Comparison of ENCODE assay signal across 12 cellular contexts in the genomic region with DNA sequence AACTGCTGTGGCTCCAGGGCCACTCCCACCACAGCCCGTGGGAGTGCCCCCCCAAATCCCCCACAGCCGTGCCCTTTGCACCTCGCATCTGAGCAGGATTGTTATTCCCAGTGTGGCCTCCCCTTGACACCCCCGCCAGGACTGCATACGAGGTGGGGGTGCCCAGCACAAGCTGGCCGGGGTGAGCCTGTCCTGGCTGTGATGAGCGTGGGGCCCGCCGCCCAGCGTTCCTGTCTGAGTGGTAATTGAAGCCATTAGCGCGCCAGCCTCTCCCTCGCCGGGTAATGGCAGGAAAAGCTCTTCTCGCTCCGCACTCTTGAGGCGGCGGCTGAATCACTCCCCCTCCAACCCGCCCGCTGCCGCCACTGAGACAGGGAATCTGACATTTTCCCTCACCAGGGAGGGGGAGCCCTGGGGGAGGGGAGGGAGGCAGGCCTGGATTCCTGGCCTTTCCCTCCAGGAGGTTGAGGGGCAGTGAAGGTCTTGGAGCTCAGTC. TPM values are rescaled to one million over a fixed set of nuclear protein-coding genes. Genes with fewer than 3 reads are reported as not detected.
DNase-seq lines count a peak whose midpoint lies in the region; ATAC-seq, FAIRE-seq and TF ChIP-seq lines count a peak whose summit lies in the region.
"Had no signal": no experiment of that assay in that cellular context is flagged by ENCODE, and none has a peak within 500 bp of the region (broad histone marks: within the 10 kb centered on the region; RNA-seq: fewer than 3 reads in every experiment).

No MANE protein-coding gene starts in this region.

- CTCF ChIA-PET in K562 (lab: Yijun Ruan, JAX; ENCODE audit: low intra/inter-chr PET ratio): no interaction called here

- H3K27me3 ChIP-seq in K562 (ENCODE audit: control insufficient read depth in 2 of 2, insufficient read depth in 2 of 2, low read length in 2 of 2): peaks cover 9 to 60% of the 10 kb centered on the region in 2 experiments; a peak in 4 of 5 replicates
- H3K27me3 ChIP-seq: SJCRH30 had no signal

- no peak for TF ChIP-seq POLR2A in K562 (conservative IDR thresholded peaks at IDR 0.05)

- no peak overlapping the region for H3K4me2 ChIP-seq in K562 (ENCODE audit: insufficient read depth, low read length)

- no peak for TF ChIP-seq CTCF in K562 (IDR thresholded peaks at IDR 0.05 in 2 of 3, conservative IDR thresholded peaks at IDR 0.05 in 1 of 3; ENCODE audit: insufficient read depth in 2 of 3, low read depth in 1 of 3, low read length in 3 of 3)

- no peak for TF ChIP-seq EP300 in K562 (IDR thresholded peaks at IDR 0.05; ENCODE audit: low read length)

- BruUV-seq in K562 (replicated peaks; lab: Mats Ljungman, UMichigan): no TSS peak

- H3K9me3 ChIP-seq in K562 (replicated peaks; ENCODE audit: control insufficient read depth, insufficient read depth, low read depth, low read length): no peaks in the 10 kb centered on the region
- H3K9me3 ChIP-seq: SJCRH30 had no signal

- no peak for TF ChIP-seq RAD21 in K562 (CRISPR knock-in tag; conservative IDR thresholded peaks at IDR 0.05 in 1 of 2, IDR thresholded peaks at IDR 0.05 in 1 of 2)

- DNase-seq in NCI-H1105 (lab: John Stamatoyannopoulos, UW) (peak; percentile 70), K562 (ENCODE audit: extremely low read depth in 1 of 4, low spot score in 3 of 4) (no peak), left colon (peak in 1 of 2 donors; percentile 69), superior temporal gyrus (ENCODE audit: extremely low spot score) (peak; percentile 39), GOT3 (lab: John Stamatoyannopoulos, UW) (no peak), T-helper 2 cell (no peak), GM19238 (ENCODE audit: insufficient read length, low spot score) (no peak), DMS53 treated with DMSO at 0.1 percent for 48 hours (lab: John Stamatoyannopoulos, UW; ENCODE audit: unreplicated experiment) (no peak)
- DNase-seq: activated T-cell treated with anti-CD3 and anti-CD28 coated beads, Interleukin-2, amount 50 U/mL, for 4 hours; Karpas-422; SJCRH30 had no signal

- in situ Hi-C loops in K562 (cut with MboI): no loop called here

- intact Hi-C loops in K562 (cut with micrococcal nuclease) (no loop called here), left colon (cut with DNase I, micrococcal nuclease) (no loop called here)

- H2AFZ ChIP-seq in K562 (ENCODE audit: low read depth, low read length): no peak overlapping the region

- H3K79me2 ChIP-seq in K562 (ENCODE audit: control insufficient read depth, insufficient read depth, low read length): no peaks in the 10 kb centered on the region

- H3K27ac ChIP-seq in K562 (ENCODE audit: extremely low read depth, low read depth, low read length): no peak overlapping the region
- H3K27ac ChIP-seq: SJCRH30 had no signal

- H3K9ac ChIP-seq in K562 (ENCODE audit: insufficient read depth in 1 of 2, low read depth in 2 of 2, low read length in 2 of 2): no peak overlapping the region

- H3K36me3 ChIP-seq in K562 (ENCODE audit: control insufficient read depth, insufficient read depth, low read length): no peaks in the 10 kb centered on the region

- POLR2A ChIA-PET in K562 (lab: Yijun Ruan, JAX): interaction anchor here (0.6 to 0.7 kb wide), 3 partner anchors 10 to 420 kb away, joined by 3 to 5 read pairs (median 3); no protein-coding TSS in a partner anchor

- no peak for FAIRE-seq in K562 (lab: Jason Lieb, UNC)
- FAIRE-seq: endothelial cell of umbilical vein had no signal

- peaks cover 8% of the 10 kb centered on the region for H3K9me1 ChIP-seq in K562 (ENCODE audit: control insufficient read depth, insufficient read depth, low read length)

- peaks cover 28% of the 10 kb centered on the region for H4K20me1 ChIP-seq in K562 (replicated peaks; ENCODE audit: control insufficient read depth, insufficient read depth, low read length)

- no peak overlapping the region for H3K4me3 ChIP-seq in K562
- H3K4me3 ChIP-seq: SJCRH30 had no signal

- 30% methylated on average over 21 of the region's 21 CpGs for WGBS in K562 (ENCODE audit: insufficient coverage, low coverage, missing lambda C conversion rate)

- ATAC-seq in K562 (no peak), left colon (peak; percentile 52)
- ATAC-seq: activated T-cell treated with anti-CD3 and anti-CD28 coated beads, Interleukin-2, amount 50 U/mL, for 4 hours had no signal

- H3K4me1 ChIP-seq in K562 (replicated peaks in 1 of 2; ENCODE audit: control insufficient read depth in 2 of 2, insufficient read depth in 2 of 2, low read length in 2 of 2): peaks cover 0 to 10% of the 10 kb centered on the region in 2 experiments; a peak in 1 of 5 replicates
- H3K4me1 ChIP-seq: SJCRH30 had no signal

TF ChIP-seq in K562, 482 proteins besides CTCF, POLR2A, EP300 and RAD21 (continues in another document):
- TF ChIP-seq, protein P1, sequence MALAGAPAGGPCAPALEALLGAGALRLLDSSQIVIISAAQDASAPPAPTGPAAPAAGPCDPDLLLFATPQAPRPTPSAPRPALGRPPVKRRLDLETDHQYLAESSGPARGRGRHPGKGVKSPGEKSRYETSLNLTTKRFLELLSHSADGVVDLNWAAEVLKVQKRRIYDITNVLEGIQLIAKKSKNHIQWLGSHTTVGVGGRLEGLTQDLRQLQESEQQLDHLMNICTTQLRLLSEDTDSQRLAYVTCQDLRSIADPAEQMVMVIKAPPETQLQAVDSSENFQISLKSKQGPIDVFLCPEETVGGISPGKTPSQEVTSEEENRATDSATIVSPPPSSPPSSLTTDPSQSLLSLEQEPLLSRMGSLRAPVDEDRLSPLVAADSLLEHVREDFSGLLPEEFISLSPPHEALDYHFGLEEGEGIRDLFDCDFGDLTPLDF (CRISPR knock-in tag; IDR thresholded peaks at IDR 0.05): no peak
- TF ChIP-seq CC2D1A (IDR thresholded peaks at IDR 0.05): no peak
- TF ChIP-seq UBTF (IDR thresholded peaks at IDR 0.05; ENCODE audit: borderline replicate concordance in 1 of 2, low read depth in 2 of 2, low read length in 2 of 2): no peak
- TF ChIP-seq, protein P2, sequence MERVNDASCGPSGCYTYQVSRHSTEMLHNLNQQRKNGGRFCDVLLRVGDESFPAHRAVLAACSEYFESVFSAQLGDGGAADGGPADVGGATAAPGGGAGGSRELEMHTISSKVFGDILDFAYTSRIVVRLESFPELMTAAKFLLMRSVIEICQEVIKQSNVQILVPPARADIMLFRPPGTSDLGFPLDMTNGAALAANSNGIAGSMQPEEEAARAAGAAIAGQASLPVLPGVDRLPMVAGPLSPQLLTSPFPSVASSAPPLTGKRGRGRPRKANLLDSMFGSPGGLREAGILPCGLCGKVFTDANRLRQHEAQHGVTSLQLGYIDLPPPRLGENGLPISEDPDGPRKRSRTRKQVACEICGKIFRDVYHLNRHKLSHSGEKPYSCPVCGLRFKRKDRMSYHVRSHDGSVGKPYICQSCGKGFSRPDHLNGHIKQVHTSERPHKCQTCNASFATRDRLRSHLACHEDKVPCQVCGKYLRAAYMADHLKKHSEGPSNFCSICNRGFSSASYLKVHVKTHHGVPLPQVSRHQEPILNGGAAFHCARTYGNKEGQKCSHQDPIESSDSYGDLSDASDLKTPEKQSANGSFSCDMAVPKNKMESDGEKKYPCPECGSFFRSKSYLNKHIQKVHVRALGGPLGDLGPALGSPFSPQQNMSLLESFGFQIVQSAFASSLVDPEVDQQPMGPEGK (CRISPR knock-in tag; IDR thresholded peaks at IDR 0.05; ENCODE audit: borderline replicate concordance): no peak

RNA-seq across cellular contexts. Expression of gene PTPRF, which starts 27.7 kb away (rescaled TPM):
- total RNA-seq in K562 (2011; cell fraction: chromatin; rRNA removed; ENCODE audit: low replicate concordance): 17.5 and 46.4 TPM in 2 replicates
- 18.8 and 22.8 TPM in 2 replicates for total RNA-seq in K562 (2011; cell fraction: nucleolus; rRNA removed)
- 14.9 and 27.1 TPM in 2 replicates for total RNA-seq in K562 (2011; cell fraction: nucleoplasm; rRNA removed)
- total RNA-seq in K562 (2014; rRNA removed) (1.1 and 1.5 TPM in 2 replicates), K562 (2014; rRNA removed; fragmentation: Illumina TruSeq; extraction: Trizol) (0.41 and 1.1 TPM in 2 replicates), K562 (2015; rRNA removed; fragmentation: Illumina TruSeq; extraction: Trizol) (0.08 and 0.51 TPM in 2 replicates), K562 (2021) (3.3 and 4.2 TPM in 2 replicates), left colon (100 to 1,000 TPM; 514 to 671 TPM)
- polyA plus RNA-seq in K562 (2011; rRNA removed) (4.3 and 12.0 TPM in 2 replicates), K562 (2014; fragmentation: Illumina TruSeq; extraction: Trizol) (1.1 and 1.4 TPM in 2 replicates), K562 (2014; fragmentation: Nextera tagmentation; extraction: Ambion mirVana) (under 1 TPM; 0.13 to 0.20 TPM), K562 (2014; rRNA removed) (0.90 and 1.2 TPM in 2 replicates)
- 5.1 and 6.0 TPM in 2 replicates for polyA plus RNA-seq in K562 (2011; cell fraction: cytosol; rRNA removed)
- polyA plus RNA-seq in K562 (2011; cell fraction: nucleus; rRNA removed): 13.9 and 24.1 TPM in 2 replicates
- polyA plus RNA-seq in K562 (2012): 0.86 and 1.5 TPM in 2 replicates
- 8.6 and 12.7 TPM in 2 replicates for polyA minus RNA-seq in K562 (2011; rRNA and poly(A)+ RNA removed)
- polyA minus RNA-seq in K562 (2011; cell fraction: cytosol; rRNA and poly(A)+ RNA removed): 5.7 and 22.0 TPM in 2 replicates
- 5.0 and 8.4 TPM in 2 replicates for polyA minus RNA-seq in K562 (2011; cell fraction: nucleus; rRNA and poly(A)+ RNA removed)

Comparison
In these comparisons a context has a peak if more than half of its experiments do, and no peak if none do; other contexts are left out.
1. DNase-seq: peak in NCI-H1105 (single experiment) and superior temporal gyrus (single experiment); none in K562 (0 of 4), GOT3 (single experiment), T-helper 2 cell (0 of 5), GM19238 (single experiment) and DMS53 treated with DMSO at 0.1 percent for 48 hours (single experiment).
2. RNA of gene PTPRF, which starts 27.7 kb away (total RNA-seq): 514 to 671 TPM in left colon; 0.08 to 46.4 TPM in K562; every median in the first group is over 10 times any median in the second.